Comparison of ENCODE assay signal across 13 cellular contexts in the genomic region with DNA sequence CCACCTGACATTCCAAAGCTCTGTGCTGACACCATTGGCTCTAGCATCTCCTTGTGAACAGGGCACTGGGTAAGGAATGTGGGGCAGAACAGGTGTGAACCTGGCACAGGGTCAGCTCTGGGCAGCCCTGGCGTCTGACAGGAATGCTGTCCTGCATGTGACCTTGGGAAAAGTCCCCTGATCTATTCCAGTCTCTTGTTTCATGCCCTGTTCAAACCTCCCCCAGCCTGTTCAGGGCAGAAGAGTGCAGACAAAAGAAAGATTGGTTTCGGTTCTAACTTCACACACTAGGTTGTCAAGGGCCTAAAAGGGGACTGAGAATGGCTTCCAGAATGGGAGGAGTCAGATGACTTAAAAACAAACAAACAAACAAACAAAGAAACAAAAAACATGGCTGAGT. TPM values are rescaled to one million over a fixed set of nuclear protein-coding genes. Genes with fewer than 3 reads are reported as not detected.
"Had no signal": no experiment of that assay in that cellular context is flagged by ENCODE, and none has a peak within 500 bp of the region (broad histone marks: within the 10 kb centered on the region; RNA-seq: fewer than 3 reads in every experiment).

No MANE protein-coding gene starts in this region.

- ATAC-seq: activated CD8-positive, alpha-beta memory T cell treated with anti-CD3 and anti-CD28 coated beads, Interleukin-2, amount 10 ng/mL, durations not matched to agents 7 days and 5 days; effector memory CD8-positive, alpha-beta T cell; left cardiac atrium; stimulated activated naive CD8-positive, alpha-beta T cell treated with anti-CD3 and anti-CD28 coated beads, Interleukin-15, Interleukin-2, amounts not matched to agents 100 U/mL and 50 U/mL, for 24 hours; WTC11 had no signal

- H3K79me2 ChIP-seq: hepatocyte had no signal

- H3K27ac ChIP-seq: hepatocyte had no signal

- H2AFZ ChIP-seq: hepatocyte had no signal

- H3K4me3 ChIP-seq: hepatocyte had no signal

- H3K27me3 ChIP-seq: hepatocyte had no signal

- H3K4me2 ChIP-seq: hepatocyte had no signal

- DNase-seq: activated CD4-positive, alpha-beta memory T cell treated with anti-CD3 and anti-CD28 coated beads, Interleukin-2, amount 10 ng/mL, durations not matched to agents 7 days and 5 days; activated CD4-positive, alpha-beta T cell treated with anti-CD3 and anti-CD28 coated beads for 48 hours; activated CD8-positive, alpha-beta memory T cell treated with anti-CD3 and anti-CD28 coated beads, Interleukin-2, amount 10 ng/mL, durations not matched to agents 7 days and 5 days; dermis blood vessel endothelial cell; effector memory CD8-positive, alpha-beta T cell; left cardiac atrium; mammary epithelial cell; midbrain; naive B cell; retina; stimulated activated naive CD8-positive, alpha-beta T cell treated with anti-CD3 and anti-CD28 coated beads, Interleukin-15, Interleukin-2, amounts not matched to agents 100 U/mL and 50 U/mL, for 24 hours had no signal

RNA-seq across cellular contexts. Expression of gene PADI2, which starts 37.8 kb away (rescaled TPM):
- total RNA-seq: activated CD4-positive, alpha-beta memory T cell treated with anti-CD3 and anti-CD28 coated beads, Interleukin-2, amount 10 ng/mL, durations not matched to agents 7 days and 5 days had no signal
